ENCODE assay signal across 8 cellular contexts in the genomic region with DNA sequence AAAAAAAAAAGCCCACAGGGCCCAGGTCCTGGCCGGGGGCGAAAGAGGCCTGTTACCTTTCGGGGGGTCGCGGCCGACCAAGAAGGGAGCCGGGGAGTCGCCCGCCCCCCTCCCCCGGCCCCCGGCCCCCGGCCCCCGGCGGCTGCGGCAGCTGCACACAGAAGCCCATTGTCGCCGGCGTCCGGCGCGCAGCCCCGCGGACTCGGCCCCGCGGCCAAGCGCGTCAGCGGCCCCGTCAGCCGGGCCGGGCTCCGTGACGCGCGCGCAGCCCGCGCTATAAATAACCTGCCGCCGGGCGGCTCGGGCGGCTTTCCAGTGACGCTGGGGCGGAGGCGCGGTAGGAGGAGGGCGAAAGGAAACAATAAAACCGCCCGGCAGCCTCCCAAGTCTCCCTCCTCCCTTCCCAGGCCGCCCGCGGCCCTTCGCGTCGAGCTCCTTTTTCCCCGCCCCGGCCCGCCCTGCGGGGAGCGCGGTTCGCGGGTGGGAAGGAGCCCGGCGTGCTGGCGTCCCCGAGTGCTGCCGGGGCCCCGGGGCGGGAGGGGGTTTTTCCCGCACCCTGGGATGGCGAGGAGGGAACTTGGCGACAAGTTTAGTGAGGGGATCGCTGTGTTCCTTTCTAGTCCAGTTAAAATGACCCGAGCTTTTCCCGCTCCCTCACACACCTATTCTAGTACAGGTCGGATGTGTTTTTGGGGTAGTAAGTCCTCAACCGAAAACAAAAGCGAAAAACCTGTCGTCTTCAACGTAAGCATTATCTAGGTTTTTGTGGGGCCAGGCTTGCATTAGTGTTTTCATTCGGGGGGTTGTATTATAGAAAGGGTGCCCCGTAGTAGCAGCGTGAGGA. TPM values are rescaled to one million over a fixed set of nuclear protein-coding genes. Genes with fewer than 3 reads are reported as not detected.
DNase-seq lines count a peak whose midpoint lies in the region; ATAC-seq and TF ChIP-seq lines count a peak whose summit lies in the region.

No MANE protein-coding gene starts in this region.

- ATAC-seq in HG02588 (IDR thresholded peaks at IDR 0.05; ENCODE audit: unreplicated experiment) (peak; percentile 50), heart right ventricle (peak; percentile 87 to 97 (median 92))

- H3K36me3 Mint-ChIP-seq in type B pancreatic cell, result no peaks in the 10 kb centered on the region

- no peaks in the 10 kb centered on the region for H3K9me3 Mint-ChIP-seq in type B pancreatic cell

- H3K27me3 Mint-ChIP-seq in type B pancreatic cell, result no peaks in the 10 kb centered on the region

- peaks cover 0 to 47% (median 27%) of the 10 kb centered on the region in 9 donors for H3K4me1 ChIP-seq in heart right ventricle

- H3K4me3 Mint-ChIP-seq in type B pancreatic cell, result peak overlapping the region; percentile 96

- peak overlapping the region; percentile 99 for H3K27ac ChIP-seq in adipose tissue (ENCODE audit: low read depth, low read length)
- H3K27ac ChIP-seq in heart right ventricle, result peak overlapping the region; percentile 99 to 100 (median 100)

- H3K4me1 Mint-ChIP-seq in type B pancreatic cell (ENCODE audit: unreplicated experiment), result peaks cover 32% of the 10 kb centered on the region

- H3K27ac Mint-ChIP-seq in type B pancreatic cell, result peak overlapping the region; percentile 97

- H3K27me3 ChIP-seq in heart right ventricle, result no peaks in the 10 kb centered on the region

- WGBS in adipose tissue, 3 donors, result 1% methylated on average over 55 to 86 of the region's 86 CpGs
- 1% methylated on average over 64 to 78 of the region's 86 CpGs for WGBS in heart right ventricle, 2 donors

- intact Hi-C loops in heart right ventricle (cut with DNase I), result loop anchor here in 9 of 10 donors (1.0 to 10.0 kb wide), 13 partner anchors 8 to 250 kb away; a partner anchor contains a TSS
- intact Hi-C loops in posterior vena cava (cut with DNase I), result loop anchor here in 1 of 2 donors (10.0 kb wide), 1 partner anchor 62 kb away; no protein-coding TSS in a partner anchor

- no peak for TF ChIP-seq CTCF in GM12864 (IDR thresholded peaks at IDR 0.05; ENCODE audit: low read depth, low read length, missing control alignments)
- TF ChIP-seq CTCF in NB4 (IDR thresholded peaks at IDR 0.05; ENCODE audit: low read depth, low read length), result no peak
- TF ChIP-seq CTCF in heart right ventricle (IDR thresholded peaks at IDR 0.05), result no peak
- TF ChIP-seq CTCF in type B pancreatic cell (conservative IDR thresholded peaks at IDR 0.05), result no peak

- no peak for TF ChIP-seq POLR2A in NB4 (IDR thresholded peaks at IDR 0.05; ENCODE audit: extremely low read depth, insufficient read length)

- H3K4me3 ChIP-seq in GM12864 (ENCODE audit: low read depth, low read length) (peak overlapping the region; percentile 75), NB4 (ENCODE audit: low read depth, low read length) (peak overlapping the region; percentile 77), heart right ventricle (peak overlapping the region; percentile 70 to 96 (median 88))

- no peak for DNase-seq in GM12864 (ENCODE audit: low read depth)
- DNase-seq in NB4 (ENCODE audit: low read depth), result peak; percentile 93
- peak; percentile 90 for DNase-seq in SW480 (ENCODE audit: low spot score)
- DNase-seq in heart right ventricle, result peak; percentile 96
- peak; percentile 99 for DNase-seq in posterior vena cava (ENCODE audit: low spot score)
- peak; percentile 89 for DNase-seq in type B pancreatic cell (ENCODE audit: extremely low spot score, unreplicated experiment)

- no peaks in the 10 kb centered on the region for H3K36me3 ChIP-seq in heart right ventricle

- H3K9me3 ChIP-seq in heart right ventricle, result no peaks in the 10 kb centered on the region

RNA-seq across cellular contexts. Expression of a gene that starts 10.0 kb away (rescaled TPM):
- polyA plus RNA-seq in adipose tissue, result 10 to 100 TPM in 2 of 3 donors, 1 to 10 TPM in 1; 4.0 to 93.8 (median 13.1) TPM
- 10 to 100 TPM in 2 of 10 donors, 1 to 10 TPM in 8; 1.2 to 31.2 (median 5.3) TPM for total RNA-seq in heart right ventricle
- polyA plus RNA-seq in heart right ventricle, result 1 to 10 TPM; 1.1 to 6.3 TPM
- 10 to 100 TPM in 1 of 2 donors, 1 to 10 TPM in 1; 7.8 to 15.5 TPM for total RNA-seq in posterior vena cava
- 4.4 and 11.0 TPM in 2 replicates for total RNA-seq in type B pancreatic cell (ENCODE audit: low replicate concordance)
